Comparison of ENCODE assay signal across 1 cellular context in the genomic region with DNA sequence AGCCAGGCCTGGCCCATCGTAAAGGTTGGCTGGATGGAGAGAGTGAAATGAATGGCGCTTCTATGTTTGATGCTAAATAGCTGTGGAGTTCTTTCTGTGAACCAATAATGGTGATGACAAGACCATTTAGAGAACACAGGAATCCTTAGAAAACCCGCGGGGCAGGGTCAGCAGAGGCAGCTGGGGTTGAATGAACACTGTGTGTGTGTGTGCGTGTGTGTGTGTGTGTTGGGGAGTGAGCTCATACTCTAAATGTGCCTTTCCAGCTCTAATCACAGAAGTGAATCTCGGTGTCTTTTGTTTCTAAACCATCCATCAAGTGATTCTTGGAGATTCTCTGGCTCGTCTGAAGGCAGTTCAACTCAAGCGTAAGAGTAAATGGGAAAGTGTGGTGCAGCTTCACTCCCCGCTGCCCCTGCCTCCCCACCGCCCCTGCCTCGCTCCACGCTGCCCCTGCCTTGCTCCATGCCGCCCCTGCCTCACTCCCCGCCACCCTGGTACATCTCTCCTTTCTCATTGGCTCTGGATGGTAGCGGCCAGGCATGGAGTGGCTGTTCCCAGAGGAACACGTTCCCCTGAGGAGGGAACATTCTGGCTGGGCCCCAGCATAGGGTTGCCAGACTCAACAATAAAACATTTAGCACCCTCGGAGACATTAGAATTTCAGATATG.
TF ChIP-seq lines count a peak whose summit lies in the region.

No MANE protein-coding gene starts in this region.

TF ChIP-seq in IMR-90, 13 proteins besides CTCF, POLR2A, EP300 and RAD21 (continued from another document):
- TF ChIP-seq MAFK (IDR thresholded peaks at IDR 0.05; ENCODE audit: low read depth, low read length) = no peak
- TF ChIP-seq FOS (IDR thresholded peaks at IDR 0.05; ENCODE audit: low read depth, low read length) = no peak
- TF ChIP-seq RCOR1 (IDR thresholded peaks at IDR 0.05; ENCODE audit: insufficient replicate concordance, low read length) = no peak
- TF ChIP-seq, protein P1, sequence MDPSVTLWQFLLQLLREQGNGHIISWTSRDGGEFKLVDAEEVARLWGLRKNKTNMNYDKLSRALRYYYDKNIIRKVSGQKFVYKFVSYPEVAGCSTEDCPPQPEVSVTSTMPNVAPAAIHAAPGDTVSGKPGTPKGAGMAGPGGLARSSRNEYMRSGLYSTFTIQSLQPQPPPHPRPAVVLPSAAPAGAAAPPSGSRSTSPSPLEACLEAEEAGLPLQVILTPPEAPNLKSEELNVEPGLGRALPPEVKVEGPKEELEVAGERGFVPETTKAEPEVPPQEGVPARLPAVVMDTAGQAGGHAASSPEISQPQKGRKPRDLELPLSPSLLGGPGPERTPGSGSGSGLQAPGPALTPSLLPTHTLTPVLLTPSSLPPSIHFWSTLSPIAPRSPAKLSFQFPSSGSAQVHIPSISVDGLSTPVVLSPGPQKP (IDR thresholded peaks at IDR 0.05; ENCODE audit: borderline replicate concordance, low read depth, low read length) = no peak
